ENCODE assay signal across 1 cellular context in genomic region chr10:101012525-101013364, GRCh38.
A peak's percentile ranks its signal among the peaks of the same experiment; 100 is the strongest.
TF ChIP-seq lines count a peak whose summit lies in the region.

No MANE protein-coding gene starts in this region.

TF ChIP-seq in GM12878, 131 proteins besides CTCF, POLR2A, EP300 and RAD21 (continues in another document):
- TF ChIP-seq HCFC1 (IDR thresholded peaks at IDR 0.05; ENCODE audit: low read length): no peak
- TF ChIP-seq NR2C1 (IDR thresholded peaks at IDR 0.05): no peak
- TF ChIP-seq SMC3 (IDR thresholded peaks at IDR 0.05; ENCODE audit: borderline replicate concordance, low read length): peak; percentile 54; the same call in 1 of the 2 replicates
- TF ChIP-seq POLR2AphosphoS5 (IDR thresholded peaks at IDR 0.05; ENCODE audit: low read length): no peak
- no peak for TF ChIP-seq ZBED1 (IDR thresholded peaks at IDR 0.05; ENCODE audit: borderline replicate concordance)
- TF ChIP-seq SKIL (IDR thresholded peaks at IDR 0.05; ENCODE audit: low read depth, poor library complexity, severe bottlenecking): peak; percentile 45
- TF ChIP-seq ATF7 (IDR thresholded peaks at IDR 0.05; ENCODE audit: low read depth): peak; percentile 47
- TF ChIP-seq, protein P1, sequence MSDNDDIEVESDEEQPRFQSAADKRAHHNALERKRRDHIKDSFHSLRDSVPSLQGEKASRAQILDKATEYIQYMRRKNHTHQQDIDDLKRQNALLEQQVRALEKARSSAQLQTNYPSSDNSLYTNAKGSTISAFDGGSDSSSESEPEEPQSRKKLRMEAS (IDR thresholded peaks at IDR 0.05; ENCODE audit: low read depth, low read length): peak; percentile 16; the same call in 1 of the 2 replicates
- TF ChIP-seq RELA (IDR thresholded peaks at IDR 0.05; ENCODE audit: borderline replicate concordance, partially characterized antibody): no peak
- peak; percentile 60 to 85; a peak in 2 of 4 replicates for TF ChIP-seq IKZF2 (IDR thresholded peaks at IDR 0.05)
- TF ChIP-seq GATAD2B (conservative IDR thresholded peaks at IDR 0.05; ENCODE audit: low read depth): peak; percentile 49; the same call in 1 of the 2 replicates
- no peak for TF ChIP-seq JUNB (IDR thresholded peaks at IDR 0.05)
- peak; percentile 67 to 70; a peak in 3 of 4 replicates for TF ChIP-seq BHLHE40 (IDR thresholded peaks at IDR 0.05; ENCODE audit: borderline replicate concordance in 1 of 2, low read depth in 2 of 2, low read length in 1 of 2)
- no peak for TF ChIP-seq STAT3 (IDR thresholded peaks at IDR 0.05; ENCODE audit: low read depth, low read length)
- no peak for TF ChIP-seq HDAC2 (IDR thresholded peaks at IDR 0.05)
- no peak for TF ChIP-seq NR2F1 (conservative IDR thresholded peaks at IDR 0.05)
- TF ChIP-seq, protein P2, sequence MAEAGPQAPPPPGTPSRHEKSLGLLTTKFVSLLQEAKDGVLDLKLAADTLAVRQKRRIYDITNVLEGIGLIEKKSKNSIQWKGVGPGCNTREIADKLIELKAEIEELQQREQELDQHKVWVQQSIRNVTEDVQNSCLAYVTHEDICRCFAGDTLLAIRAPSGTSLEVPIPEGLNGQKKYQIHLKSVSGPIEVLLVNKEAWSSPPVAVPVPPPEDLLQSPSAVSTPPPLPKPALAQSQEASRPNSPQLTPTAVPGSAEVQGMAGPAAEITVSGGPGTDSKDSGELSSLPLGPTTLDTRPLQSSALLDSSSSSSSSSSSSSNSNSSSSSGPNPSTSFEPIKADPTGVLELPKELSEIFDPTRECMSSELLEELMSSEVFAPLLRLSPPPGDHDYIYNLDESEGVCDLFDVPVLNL (IDR thresholded peaks at IDR 0.05; ENCODE audit: low read depth, low read length): no peak
- no peak for TF ChIP-seq RBBP5 (conservative IDR thresholded peaks at IDR 0.05)
- TF ChIP-seq, protein P3, sequence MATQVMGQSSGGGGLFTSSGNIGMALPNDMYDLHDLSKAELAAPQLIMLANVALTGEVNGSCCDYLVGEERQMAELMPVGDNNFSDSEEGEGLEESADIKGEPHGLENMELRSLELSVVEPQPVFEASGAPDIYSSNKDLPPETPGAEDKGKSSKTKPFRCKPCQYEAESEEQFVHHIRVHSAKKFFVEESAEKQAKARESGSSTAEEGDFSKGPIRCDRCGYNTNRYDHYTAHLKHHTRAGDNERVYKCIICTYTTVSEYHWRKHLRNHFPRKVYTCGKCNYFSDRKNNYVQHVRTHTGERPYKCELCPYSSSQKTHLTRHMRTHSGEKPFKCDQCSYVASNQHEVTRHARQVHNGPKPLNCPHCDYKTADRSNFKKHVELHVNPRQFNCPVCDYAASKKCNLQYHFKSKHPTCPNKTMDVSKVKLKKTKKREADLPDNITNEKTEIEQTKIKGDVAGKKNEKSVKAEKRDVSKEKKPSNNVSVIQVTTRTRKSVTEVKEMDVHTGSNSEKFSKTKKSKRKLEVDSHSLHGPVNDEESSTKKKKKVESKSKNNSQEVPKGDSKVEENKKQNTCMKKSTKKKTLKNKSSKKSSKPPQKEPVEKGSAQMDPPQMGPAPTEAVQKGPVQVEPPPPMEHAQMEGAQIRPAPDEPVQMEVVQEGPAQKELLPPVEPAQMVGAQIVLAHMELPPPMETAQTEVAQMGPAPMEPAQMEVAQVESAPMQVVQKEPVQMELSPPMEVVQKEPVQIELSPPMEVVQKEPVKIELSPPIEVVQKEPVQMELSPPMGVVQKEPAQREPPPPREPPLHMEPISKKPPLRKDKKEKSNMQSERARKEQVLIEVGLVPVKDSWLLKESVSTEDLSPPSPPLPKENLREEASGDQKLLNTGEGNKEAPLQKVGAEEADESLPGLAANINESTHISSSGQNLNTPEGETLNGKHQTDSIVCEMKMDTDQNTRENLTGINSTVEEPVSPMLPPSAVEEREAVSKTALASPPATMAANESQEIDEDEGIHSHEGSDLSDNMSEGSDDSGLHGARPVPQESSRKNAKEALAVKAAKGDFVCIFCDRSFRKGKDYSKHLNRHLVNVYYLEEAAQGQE (IDR thresholded peaks at IDR 0.05; ENCODE audit: low read depth, low read length): no peak
- TF ChIP-seq BMI1 (IDR thresholded peaks at IDR 0.05; ENCODE audit: borderline replicate concordance): no peak
- peak; percentile 40 for TF ChIP-seq RUNX3 (IDR thresholded peaks at IDR 0.05; ENCODE audit: low read length)
- no peak; the same call in 1 of the 2 replicates for TF ChIP-seq RCOR1 (conservative IDR thresholded peaks at IDR 0.05; ENCODE audit: low read depth, low read length)
- TF ChIP-seq, protein P4, sequence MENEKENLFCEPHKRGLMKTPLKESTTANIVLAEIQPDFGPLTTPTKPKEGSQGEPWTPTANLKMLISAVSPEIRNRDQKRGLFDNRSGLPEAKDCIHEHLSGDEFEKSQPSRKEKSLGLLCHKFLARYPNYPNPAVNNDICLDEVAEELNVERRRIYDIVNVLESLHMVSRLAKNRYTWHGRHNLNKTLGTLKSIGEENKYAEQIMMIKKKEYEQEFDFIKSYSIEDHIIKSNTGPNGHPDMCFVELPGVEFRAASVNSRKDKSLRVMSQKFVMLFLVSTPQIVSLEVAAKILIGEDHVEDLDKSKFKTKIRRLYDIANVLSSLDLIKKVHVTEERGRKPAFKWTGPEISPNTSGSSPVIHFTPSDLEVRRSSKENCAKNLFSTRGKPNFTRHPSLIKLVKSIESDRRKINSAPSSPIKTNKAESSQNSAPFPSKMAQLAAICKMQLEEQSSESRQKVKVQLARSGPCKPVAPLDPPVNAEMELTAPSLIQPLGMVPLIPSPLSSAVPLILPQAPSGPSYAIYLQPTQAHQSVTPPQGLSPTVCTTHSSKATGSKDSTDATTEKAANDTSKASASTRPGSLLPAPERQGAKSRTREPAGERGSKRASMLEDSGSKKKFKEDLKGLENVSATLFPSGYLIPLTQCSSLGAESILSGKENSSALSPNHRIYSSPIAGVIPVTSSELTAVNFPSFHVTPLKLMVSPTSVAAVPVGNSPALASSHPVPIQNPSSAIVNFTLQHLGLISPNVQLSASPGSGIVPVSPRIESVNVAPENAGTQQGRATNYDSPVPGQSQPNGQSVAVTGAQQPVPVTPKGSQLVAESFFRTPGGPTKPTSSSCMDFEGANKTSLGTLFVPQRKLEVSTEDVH (IDR thresholded peaks at IDR 0.05; ENCODE audit: low read depth, partially characterized antibody): peak; percentile 23
- TF ChIP-seq FOXM1 (IDR thresholded peaks at IDR 0.05; ENCODE audit: low read depth, low read length): no peak
- TF ChIP-seq, protein P5, sequence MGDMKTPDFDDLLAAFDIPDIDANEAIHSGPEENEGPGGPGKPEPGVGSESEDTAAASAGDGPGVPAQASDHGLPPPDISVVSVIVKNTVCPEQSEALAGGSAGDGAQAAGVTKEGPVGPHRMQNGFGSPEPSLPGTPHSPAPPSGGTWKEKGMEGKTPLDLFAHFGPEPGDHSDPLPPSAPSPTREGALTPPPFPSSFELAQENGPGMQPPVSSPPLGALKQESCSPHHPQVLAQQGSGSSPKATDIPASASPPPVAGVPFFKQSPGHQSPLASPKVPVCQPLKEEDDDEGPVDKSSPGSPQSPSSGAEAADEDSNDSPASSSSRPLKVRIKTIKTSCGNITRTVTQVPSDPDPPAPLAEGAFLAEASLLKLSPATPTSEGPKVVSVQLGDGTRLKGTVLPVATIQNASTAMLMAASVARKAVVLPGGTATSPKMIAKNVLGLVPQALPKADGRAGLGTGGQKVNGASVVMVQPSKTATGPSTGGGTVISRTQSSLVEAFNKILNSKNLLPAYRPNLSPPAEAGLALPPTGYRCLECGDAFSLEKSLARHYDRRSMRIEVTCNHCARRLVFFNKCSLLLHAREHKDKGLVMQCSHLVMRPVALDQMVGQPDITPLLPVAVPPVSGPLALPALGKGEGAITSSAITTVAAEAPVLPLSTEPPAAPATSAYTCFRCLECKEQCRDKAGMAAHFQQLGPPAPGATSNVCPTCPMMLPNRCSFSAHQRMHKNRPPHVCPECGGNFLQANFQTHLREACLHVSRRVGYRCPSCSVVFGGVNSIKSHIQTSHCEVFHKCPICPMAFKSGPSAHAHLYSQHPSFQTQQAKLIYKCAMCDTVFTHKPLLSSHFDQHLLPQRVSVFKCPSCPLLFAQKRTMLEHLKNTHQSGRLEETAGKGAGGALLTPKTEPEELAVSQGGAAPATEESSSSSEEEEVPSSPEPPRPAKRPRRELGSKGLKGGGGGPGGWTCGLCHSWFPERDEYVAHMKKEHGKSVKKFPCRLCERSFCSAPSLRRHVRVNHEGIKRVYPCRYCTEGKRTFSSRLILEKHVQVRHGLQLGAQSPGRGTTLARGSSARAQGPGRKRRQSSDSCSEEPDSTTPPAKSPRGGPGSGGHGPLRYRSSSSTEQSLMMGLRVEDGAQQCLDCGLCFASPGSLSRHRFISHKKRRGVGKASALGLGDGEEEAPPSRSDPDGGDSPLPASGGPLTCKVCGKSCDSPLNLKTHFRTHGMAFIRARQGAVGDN (IDR thresholded peaks at IDR 0.05): no peak
- no peak for TF ChIP-seq LARP7 (IDR thresholded peaks at IDR 0.05)
- TF ChIP-seq SUPT20H (IDR thresholded peaks at IDR 0.05; ENCODE audit: borderline replicate concordance, control insufficient read depth, low read depth, low read length): no peak
- no peak for TF ChIP-seq ZSCAN29 (IDR thresholded peaks at IDR 0.05)
- peak; percentile 24; the same call in 1 of the 2 replicates for TF ChIP-seq MTA2 (IDR thresholded peaks at IDR 0.05; ENCODE audit: low read depth)
- TF ChIP-seq IKZF1 (conservative IDR thresholded peaks at IDR 0.05): peak; percentile 71
- TF ChIP-seq PAX5 (IDR thresholded peaks at IDR 0.05; ENCODE audit: borderline replicate concordance, low read depth, low read length): peak; percentile 71; the same call in 1 of the 2 replicates
- TF ChIP-seq IRF5 (IDR thresholded peaks at IDR 0.05; ENCODE audit: borderline replicate concordance): no peak
- no peak for TF ChIP-seq GABPA (IDR thresholded peaks at IDR 0.05; ENCODE audit: low read depth)
- no peak for TF ChIP-seq TCF3 (IDR thresholded peaks at IDR 0.05; ENCODE audit: borderline replicate concordance, insufficient read depth, low read depth, low read length)
- 0 out of 2 replicates have a peak, but pooled peaks have one; percentile 33 for TF ChIP-seq JUND (IDR thresholded peaks at IDR 0.05; ENCODE audit: low read depth, low read length)
- no peak for TF ChIP-seq CBX5 (IDR thresholded peaks at IDR 0.05; ENCODE audit: low read depth)
- no peak for TF ChIP-seq CUX1 (IDR thresholded peaks at IDR 0.05; ENCODE audit: insufficient replicate concordance, low read depth, low read length)
- no peak for TF ChIP-seq CEBPB (IDR thresholded peaks at IDR 0.05; ENCODE audit: borderline replicate concordance in 1 of 2, low read depth in 2 of 2, low read length in 2 of 2)
- no peak for TF ChIP-seq SMAD5 (IDR thresholded peaks at IDR 0.05; ENCODE audit: low read depth)
- no peak for TF ChIP-seq HDGF (IDR thresholded peaks at IDR 0.05)
- TF ChIP-seq ESRRA (IDR thresholded peaks at IDR 0.05; ENCODE audit: low read length): no peak
- TF ChIP-seq SIN3A (IDR thresholded peaks at IDR 0.05; ENCODE audit: low read depth, low read length): no peak
- TF ChIP-seq DPF2 (IDR thresholded peaks at IDR 0.05): peak; percentile 59
